19 cellular contexts compared by ENCODE assay signal in genomic region chr5:139839918-139840317, GRCh38. TPM values are rescaled to one million over a fixed set of nuclear protein-coding genes. Genes with fewer than 3 reads are reported as not detected.
DNase-seq lines count a peak whose midpoint lies in the region; ATAC-seq, FAIRE-seq and TF ChIP-seq lines count a peak whose summit lies in the region.
"Had no signal": no experiment of that assay in that cellular context is flagged by ENCODE, and none has a peak within 500 bp of the region (broad histone marks: within the 10 kb centered on the region; RNA-seq: fewer than 3 reads in every experiment).

No MANE protein-coding gene starts in this region.

- peaks cover 0 to 27% (median 0%) of the 10 kb centered on the region in 7 donors for H3K27me3 ChIP-seq in spleen (replicated peaks in 1 of 7)

- TF ChIP-seq POLR2A in spleen (IDR thresholded peaks at IDR 0.05) = no peak

- 85 to 98% (median 87%) methylated on average over 8 of the region's 8 CpGs for WGBS in spleen, 5 donors

- H3K9me3 Mint-ChIP-seq in CD14-positive monocyte = no peaks in the 10 kb centered on the region
- H3K9me3 Mint-ChIP-seq: CD4-positive, alpha-beta memory T cell; HFFc6 had no signal

- peaks cover 8 to 16% (median 14%) of the 10 kb centered on the region in 3 donors for H3K27me3 Mint-ChIP-seq in CD14-positive monocyte (ENCODE audit: low read depth in 3 of 3)

- no peak for ATAC-seq in esophagus mucosa
- ATAC-seq: A549, HCT116, HepG2 had no signal

- H3K27ac ChIP-seq in kidney (ENCODE audit: low read depth in 2 of 2, low read length in 2 of 2) = no peak overlapping the region
- H3K27ac ChIP-seq in spleen = no peak overlapping the region
- H3K27ac ChIP-seq: 22Rv1, A549, C4-2B had no signal

- H3K4me3 Mint-ChIP-seq in CD14-positive monocyte = no peak overlapping the region
- H3K4me3 Mint-ChIP-seq: CD4-positive, alpha-beta memory T cell; HFFc6 had no signal

- TF ChIP-seq CTCF in CD14-positive monocyte (IDR thresholded peaks at IDR 0.05) (no peak), kidney (IDR thresholded peaks at IDR 0.05; ENCODE audit: borderline replicate concordance, extremely low read depth, insufficient read depth) (no peak), spleen (IDR thresholded peaks at IDR 0.05 in 8 of 11, conservative IDR thresholded peaks at IDR 0.05 in 3 of 11) (no peak)

- H3K4me3 ChIP-seq in kidney (ENCODE audit: low read length in 2 of 2) (no peak overlapping the region), spleen (no peak overlapping the region)
- H3K4me3 ChIP-seq: A549 had no signal

- H3K4me1 Mint-ChIP-seq in CD14-positive monocyte = no peaks in the 10 kb centered on the region

- no peak overlapping the region for H3K9ac ChIP-seq in kidney (ENCODE audit: low read length in 2 of 2)

- FAIRE-seq in kidney (lab: Jason Lieb, UNC) = no peak
- FAIRE-seq: A549, HepG2 had no signal

- H3K4me1 ChIP-seq in kidney (ENCODE audit: control insufficient read depth in 1 of 2, insufficient read depth in 1 of 2, low read depth in 1 of 2, low read length in 2 of 2) (no peaks in the 10 kb centered on the region), spleen (peaks cover 0 to 10% (median 0%) of the 10 kb centered on the region in 6 donors)
- H3K4me1 ChIP-seq: A549 had no signal

- H3K36me3 ChIP-seq in kidney (ENCODE audit: control insufficient read depth in 1 of 2, insufficient read depth in 2 of 2, low read length in 2 of 2) (no peaks in the 10 kb centered on the region), spleen (no peaks in the 10 kb centered on the region)

- H3K9me3 ChIP-seq in kidney (ENCODE audit: control insufficient read depth in 1 of 2, low read length in 2 of 2) (no peaks in the 10 kb centered on the region), spleen (no peaks in the 10 kb centered on the region)
- H3K9me3 ChIP-seq: A549 had no signal

- H3K27ac Mint-ChIP-seq in CD14-positive monocyte = no peak overlapping the region
- H3K27ac Mint-ChIP-seq: CD4-positive, alpha-beta memory T cell; HFFc6 had no signal

- intact Hi-C loops in CD14-positive monocyte (cut with micrococcal nuclease) (loop anchor here in 1 of 2 donors (5.0 kb wide), 1 partner anchor 48 kb away; no protein-coding TSS in a partner anchor), kidney (cut with DNase I) (no loop called here), spleen (cut with DNase I; ENCODE audit: low total_unique reads) (no loop called here)

- DNase-seq in activated CD4-positive, CD25-positive, alpha-beta regulatory T cell treated with anti-CD3 and anti-CD28 coated beads, Interleukin-2, amount 50 U/mL, for 72 hours = peak; percentile 21
- DNase-seq in activated CD4-positive, CD25-positive, alpha-beta regulatory T cell (lab: John Stamatoyannopoulos, UW) = no peak
- DNase-seq in CD14-positive monocyte (ENCODE audit: low spot score) (peak; percentile 23), kidney (peak; percentile 46), spleen (peak; percentile 58), DMS153 (lab: John Stamatoyannopoulos, UW) (no peak)
- DNase-seq: AML-193; CD4-positive, alpha-beta memory T cell; DMS79 treated with DMSO at 0.1 percent for 48 hours; GF-D8; GOT3; H7; HFFc6 had no signal

- H3K36me3 Mint-ChIP-seq in CD14-positive monocyte = no peaks in the 10 kb centered on the region
- H3K36me3 Mint-ChIP-seq: CD4-positive, alpha-beta memory T cell had no signal

RNA-seq across cellular contexts. Expression of gene PSD2, which starts 44.3 kb away (rescaled TPM):
- polyA plus RNA-seq in CD14-positive monocyte (not detected), kidney (ENCODE audit: insufficient read depth, low read depth, low replicate concordance) (0.09 TPM), spleen (under 1 TPM; 0.03 to 0.24 (median 0.05) TPM)
- total RNA-seq in kidney (0.13 TPM), spleen (under 1 TPM in 6 of 7 donors, not detected in 1; 0.09 to 0.42 (median 0.25) TPM), esophagus mucosa (not detected)
- total RNA-seq: CD4-positive, alpha-beta memory T cell; HepG2 had no signal
- polyA plus RNA-seq: CD4-positive, alpha-beta memory T cell had no signal

Comparison
In these comparisons a context has a peak if more than half of its experiments do, and no peak if none do; other contexts are left out.
1. DNase-seq: peak in activated CD4-positive, CD25-positive, alpha-beta regulatory T cell treated with anti-CD3 and anti-CD28 coated beads, Interleukin-2, amount 50 U/mL, for 72 hours (single experiment), CD14-positive monocyte (single experiment), kidney (single experiment) and spleen (single experiment); none in activated CD4-positive, CD25-positive, alpha-beta regulatory T cell (0 of 4) and DMS153 (single experiment).